Comparison of ENCODE assay signal across 8 cellular contexts in genomic region chr1:160193091-160193819, GRCh38. TPM values are rescaled to one million over a fixed set of nuclear protein-coding genes. Genes with fewer than 3 reads are reported as not detected.
A peak's percentile ranks its signal among the peaks of the same experiment; 100 is the strongest.
DNase-seq lines count a peak whose midpoint lies in the region; FAIRE-seq and TF ChIP-seq lines count a peak whose summit lies in the region.

No MANE protein-coding gene starts in this region.

- intact Hi-C loops in endothelial cell of umbilical vein (cut with micrococcal nuclease): loop anchor here (1.0 kb wide), 7 partner anchors 13 to 223 kb away; no protein-coding TSS in a partner anchor

- H3K27me3 ChIP-seq in endothelial cell of umbilical vein (ENCODE audit: control insufficient read depth in 2 of 2, insufficient read depth in 2 of 2, low read length in 2 of 2): no peaks in the 10 kb centered on the region

- dilution Hi-C loops in endothelial cell of umbilical vein (cut with MboI; ENCODE audit: extremely low pct_ligation_motif_present, low sequenced_read_pairs): no loop called here

- CTCF ChIA-PET in endothelial cell of umbilical vein (lab: Charles Lee): interaction anchor here (0.5 to 5.7 kb wide), 67 partner anchors 11 to 223 kb away, joined by 3 to 511 read pairs (median 6); partner anchors contain the start of genes DCAF8, IGSF8, PEA15 and PEX19

- WGBS in mesodermal cell (ENCODE audit: insufficient coverage in 2 of 2), 2 experiments: 65 to 66% methylated on average over 4 to 7 of the region's 16 CpGs

- DNase-seq in GM12891 (ENCODE audit: insufficient read length, low spot score) (peak; percentile 55), HUDEP-2 (lab: John Stamatoyannopoulos, UW; ENCODE audit: unreplicated experiment in 76 of 76) (peak in 63 of 76 experiments; percentile 7 to 82 (median 57)), NOMO-1 treated with dmso at 0.1 percent for 144 hours (lab: John Stamatoyannopoulos, UW; ENCODE audit: unreplicated experiment) (peak; percentile 48), endothelial cell of umbilical vein (ENCODE audit: low read depth, low spot score) (peak; percentile 86), GF-D8 (lab: John Stamatoyannopoulos, UW) (no peak)
- DNase-seq in activated CD8-positive, alpha-beta memory T cell treated with anti-CD3 and anti-CD28 coated beads, Interleukin-2, amount 50 U/mL, for 1 hour (ENCODE audit: extremely low read depth): peak; percentile 47
- peak; percentile 75 for DNase-seq in stimulated activated CD8-positive, alpha-beta memory T cell treated with anti-CD3 and anti-CD28 coated beads, Interleukin-15, amount 100 ng/mL, for 24 hours (ENCODE audit: low read depth)

- H3K9ac ChIP-seq in endothelial cell of umbilical vein (replicated peaks; ENCODE audit: extremely low read depth, insufficient read depth, low read length): no peak overlapping the region

- no peaks in the 10 kb centered on the region for H3K9me1 ChIP-seq in endothelial cell of umbilical vein (replicated peaks; ENCODE audit: control insufficient read depth, extremely low read depth, insufficient read depth, low read length)

- H3K79me2 ChIP-seq in endothelial cell of umbilical vein (ENCODE audit: control insufficient read depth, insufficient read depth, low read length): no peaks in the 10 kb centered on the region

- H4K20me1 ChIP-seq in endothelial cell of umbilical vein (replicated peaks; ENCODE audit: control insufficient read depth, extremely low read depth, insufficient read depth, low read length): no peaks in the 10 kb centered on the region

- TF ChIP-seq POLR2A in GM12891 (IDR thresholded peaks at IDR 0.05; ENCODE audit: low read depth, low read length) (no peak), endothelial cell of umbilical vein (IDR thresholded peaks at IDR 0.05; ENCODE audit: low read depth, low read length) (no peak)

- BruUV-seq in endothelial cell of umbilical vein (replicated peaks; lab: Mats Ljungman, UMichigan): no TSS peak

- TF ChIP-seq CTCF in endothelial cell of umbilical vein (IDR thresholded peaks at IDR 0.05; ENCODE audit: extremely low read depth in 1 of 2, insufficient read depth in 1 of 2, low read depth in 1 of 2, low read length in 2 of 2): peak; percentile 90 to 91

- H3K9me3 ChIP-seq in endothelial cell of umbilical vein (replicated peaks; ENCODE audit: control insufficient read depth, insufficient read depth, low read length) (no peaks in the 10 kb centered on the region), mesodermal cell (ENCODE audit: control insufficient read depth, low read length) (no peaks in the 10 kb centered on the region)

- H2AFZ ChIP-seq in endothelial cell of umbilical vein (ENCODE audit: low read depth, low read length): peak overlapping the region; percentile 23

- POLR2A ChIA-PET in endothelial cell of umbilical vein (lab: Charles Lee): interaction anchor here (0.6 to 1.0 kb wide), 3 partner anchors 26 to 98 kb away, joined by 3 to 6 read pairs (median 5); no protein-coding TSS in a partner anchor

- FAIRE-seq in GM12891 (lab: Jason Lieb, UNC) (peak; percentile 88), endothelial cell of umbilical vein (lab: Jason Lieb, UNC) (peak; percentile 93)

- H3K4me3 ChIP-seq in endothelial cell of umbilical vein (replicated peaks in 1 of 3; ENCODE audit: insufficient read depth in 1 of 3, low read depth in 1 of 3, low read length in 3 of 3): no peak overlapping the region
- no peak overlapping the region for H3K4me3 ChIP-seq in mesodermal cell (ENCODE audit: extremely low read depth, insufficient read depth, low read length, poor library complexity, severe bottlenecking)

- H3K36me3 ChIP-seq in endothelial cell of umbilical vein (ENCODE audit: control insufficient read depth in 2 of 2, extremely low read depth in 1 of 2, insufficient read depth in 2 of 2, low read length in 2 of 2) (no peaks in the 10 kb centered on the region), mesodermal cell (ENCODE audit: control insufficient read depth, insufficient read depth, low read length) (no peaks in the 10 kb centered on the region)

- H3K4me1 ChIP-seq in endothelial cell of umbilical vein (ENCODE audit: control insufficient read depth, extremely low read depth, insufficient read depth, low read length) (peaks cover 5% of the 10 kb centered on the region), mesodermal cell (ENCODE audit: control insufficient read depth, insufficient read depth, low read length, poor library complexity, severe bottlenecking) (peaks cover 20% of the 10 kb centered on the region)

- H3K4me2 ChIP-seq in endothelial cell of umbilical vein (ENCODE audit: insufficient read depth, low read length): no peak overlapping the region

- H3K27ac ChIP-seq in endothelial cell of umbilical vein (ENCODE audit: insufficient read depth, low read depth, low read length) (no peak overlapping the region), mesodermal cell (ENCODE audit: low read depth, low read length, severe bottlenecking) (peak overlapping the region; percentile 66)

TF ChIP-seq in GM12891, 5 proteins besides CTCF, POLR2A, EP300 and RAD21:
- TF ChIP-seq TAF1 (IDR thresholded peaks at IDR 0.05; ENCODE audit: low read depth, low read length) (no peak), POU2F2 (IDR thresholded peaks at IDR 0.05; ENCODE audit: low read depth, low read length) (peak; percentile 86; the same call in 1 of the 2 replicates), POLR2AphosphoS5 (IDR thresholded peaks at IDR 0.05; ENCODE audit: low read depth, low read length) (no peak), SPI1 (IDR thresholded peaks at IDR 0.05; ENCODE audit: low read depth, low read length) (no peak), PAX5 (IDR thresholded peaks at IDR 0.05; ENCODE audit: insufficient read depth, low read length, severe bottlenecking) (peak; percentile 15)
TF ChIP-seq in GM12891: peak in this region for 2.

TF ChIP-seq in endothelial cell of umbilical vein, 7 proteins besides CTCF, POLR2A, EP300 and RAD21:
- TF ChIP-seq, protein P1, sequence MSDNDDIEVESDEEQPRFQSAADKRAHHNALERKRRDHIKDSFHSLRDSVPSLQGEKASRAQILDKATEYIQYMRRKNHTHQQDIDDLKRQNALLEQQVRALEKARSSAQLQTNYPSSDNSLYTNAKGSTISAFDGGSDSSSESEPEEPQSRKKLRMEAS (IDR thresholded peaks at IDR 0.05; ENCODE audit: insufficient read depth, insufficient read length): no peak
- peak; percentile 26 for TF ChIP-seq JUN (IDR thresholded peaks at IDR 0.05; ENCODE audit: borderline replicate concordance, insufficient read depth, insufficient read length, low read depth)

RNA-seq across cellular contexts. Expression of gene CASQ1, which starts 2.9 kb away (rescaled TPM):
- polyA plus RNA-seq in GM12891 (2012; ENCODE audit: low read depth, missing spikeins): 0.55 TPM
- not detected in 2 replicates for total RNA-seq in endothelial cell of umbilical vein
- polyA plus RNA-seq in endothelial cell of umbilical vein: not detected in 2 replicates
- polyA plus RNA-seq in endothelial cell of umbilical vein (2011; cell fraction: cytosol; rRNA removed): not detected in 2 replicates
- not detected in 2 replicates for polyA plus RNA-seq in endothelial cell of umbilical vein (2011; cell fraction: nucleus; rRNA removed)
- not detected in 2 replicates for polyA plus RNA-seq in endothelial cell of umbilical vein (2012)
- not detected in 2 replicates for polyA minus RNA-seq in endothelial cell of umbilical vein
- not detected for polyA minus RNA-seq in endothelial cell of umbilical vein (2011; cell fraction: cytosol; rRNA and poly(A)+ RNA removed)
- not detected in 2 replicates for polyA minus RNA-seq in endothelial cell of umbilical vein (2011; cell fraction: nucleus; rRNA and poly(A)+ RNA removed)
- 0.29 TPM for polyA plus RNA-seq in mesodermal cell (2013, experiment 1 of 2)
- polyA plus RNA-seq in mesodermal cell (2013, experiment 2 of 2): 0.40 TPM

RNA-seq across cellular contexts. Expression of gene PEA15, which starts 11.9 kb away (rescaled TPM):
- 32.2 TPM for polyA plus RNA-seq in GM12891 (2012; ENCODE audit: low read depth, missing spikeins)
- total RNA-seq in endothelial cell of umbilical vein: 250 and 270 TPM in 2 replicates
- polyA plus RNA-seq in endothelial cell of umbilical vein: 304 and 336 TPM in 2 replicates
- polyA plus RNA-seq in endothelial cell of umbilical vein (2011; cell fraction: cytosol; rRNA removed): 558 and 641 TPM in 2 replicates
- polyA plus RNA-seq in endothelial cell of umbilical vein (2011; cell fraction: nucleus; rRNA removed): 219 and 231 TPM in 2 replicates
- 244 and 310 TPM in 2 replicates for polyA plus RNA-seq in endothelial cell of umbilical vein (2012)
- polyA minus RNA-seq in endothelial cell of umbilical vein: 252 and 361 TPM in 2 replicates
- 30.9 TPM for polyA minus RNA-seq in endothelial cell of umbilical vein (2011; cell fraction: cytosol; rRNA and poly(A)+ RNA removed)
- polyA minus RNA-seq in endothelial cell of umbilical vein (2011; cell fraction: nucleus; rRNA and poly(A)+ RNA removed): 35.7 and 58.7 TPM in 2 replicates
- 254 TPM for polyA plus RNA-seq in mesodermal cell (2013, experiment 1 of 2)
- polyA plus RNA-seq in mesodermal cell (2013, experiment 2 of 2): 202 TPM

RNA-seq across cellular contexts. Expression of gene ATP1A4, which starts 41.9 kb away (rescaled TPM):
- 0.53 TPM for polyA plus RNA-seq in GM12891 (2012; ENCODE audit: low read depth, missing spikeins)
- total RNA-seq in endothelial cell of umbilical vein: not detected in 2 replicates
- polyA plus RNA-seq in endothelial cell of umbilical vein: not detected in 2 replicates
- not detected in 2 replicates for polyA plus RNA-seq in endothelial cell of umbilical vein (2011; cell fraction: cytosol; rRNA removed)
- not detected in 2 replicates for polyA plus RNA-seq in endothelial cell of umbilical vein (2011; cell fraction: nucleus; rRNA removed)
- not detected in 2 replicates for polyA plus RNA-seq in endothelial cell of umbilical vein (2012)
- not detected in 2 replicates for polyA minus RNA-seq in endothelial cell of umbilical vein
- not detected for polyA minus RNA-seq in endothelial cell of umbilical vein (2011; cell fraction: cytosol; rRNA and poly(A)+ RNA removed)
- not detected in 2 replicates for polyA minus RNA-seq in endothelial cell of umbilical vein (2011; cell fraction: nucleus; rRNA and poly(A)+ RNA removed)
- polyA plus RNA-seq in mesodermal cell (2013, experiment 1 of 2): 0.52 TPM
- 0.20 TPM for polyA plus RNA-seq in mesodermal cell (2013, experiment 2 of 2)
